2 cellular contexts compared by ENCODE assay signal in genomic region chr19:16873603-16874002, GRCh38.
TF ChIP-seq lines count a peak whose summit lies in the region.

No MANE protein-coding gene starts in this region.

TF ChIP-seq in GM12878, 131 proteins besides CTCF, POLR2A, EP300 and RAD21:
- TF ChIP-seq BMI1 (IDR thresholded peaks at IDR 0.05; ENCODE audit: borderline replicate concordance), result no peak
- TF ChIP-seq HDAC2 (IDR thresholded peaks at IDR 0.05), result no peak
- no peak for TF ChIP-seq SMC3 (IDR thresholded peaks at IDR 0.05; ENCODE audit: borderline replicate concordance, low read length)
- no peak for TF ChIP-seq ZNF384 (IDR thresholded peaks at IDR 0.05; ENCODE audit: borderline replicate concordance, low read depth, low read length)
- no peak for TF ChIP-seq CREM (IDR thresholded peaks at IDR 0.05; ENCODE audit: low read depth)
- TF ChIP-seq, protein P1, sequence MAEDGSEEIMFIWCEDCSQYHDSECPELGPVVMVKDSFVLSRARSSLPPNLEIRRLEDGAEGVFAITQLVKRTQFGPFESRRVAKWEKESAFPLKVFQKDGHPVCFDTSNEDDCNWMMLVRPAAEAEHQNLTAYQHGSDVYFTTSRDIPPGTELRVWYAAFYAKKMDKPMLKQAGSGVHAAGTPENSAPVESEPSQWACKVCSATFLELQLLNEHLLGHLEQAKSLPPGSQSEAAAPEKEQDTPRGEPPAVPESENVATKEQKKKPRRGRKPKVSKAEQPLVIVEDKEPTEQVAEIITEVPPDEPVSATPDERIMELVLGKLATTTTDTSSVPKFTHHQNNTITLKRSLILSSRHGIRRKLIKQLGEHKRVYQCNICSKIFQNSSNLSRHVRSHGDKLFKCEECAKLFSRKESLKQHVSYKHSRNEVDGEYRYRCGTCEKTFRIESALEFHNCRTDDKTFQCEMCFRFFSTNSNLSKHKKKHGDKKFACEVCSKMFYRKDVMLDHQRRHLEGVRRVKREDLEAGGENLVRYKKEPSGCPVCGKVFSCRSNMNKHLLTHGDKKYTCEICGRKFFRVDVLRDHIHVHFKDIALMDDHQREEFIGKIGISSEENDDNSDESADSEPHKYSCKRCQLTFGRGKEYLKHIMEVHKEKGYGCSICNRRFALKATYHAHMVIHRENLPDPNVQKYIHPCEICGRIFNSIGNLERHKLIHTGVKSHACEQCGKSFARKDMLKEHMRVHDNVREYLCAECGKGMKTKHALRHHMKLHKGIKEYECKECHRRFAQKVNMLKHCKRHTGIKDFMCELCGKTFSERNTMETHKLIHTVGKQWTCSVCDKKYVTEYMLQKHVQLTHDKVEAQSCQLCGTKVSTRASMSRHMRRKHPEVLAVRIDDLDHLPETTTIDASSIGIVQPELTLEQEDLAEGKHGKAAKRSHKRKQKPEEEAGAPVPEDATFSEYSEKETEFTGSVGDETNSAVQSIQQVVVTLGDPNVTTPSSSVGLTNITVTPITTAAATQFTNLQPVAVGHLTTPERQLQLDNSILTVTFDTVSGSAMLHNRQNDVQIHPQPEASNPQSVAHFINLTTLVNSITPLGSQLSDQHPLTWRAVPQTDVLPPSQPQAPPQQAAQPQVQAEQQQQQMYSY (CRISPR knock-in tag; IDR thresholded peaks at IDR 0.05), result no peak
- no peak for TF ChIP-seq STAT3 (IDR thresholded peaks at IDR 0.05; ENCODE audit: low read depth, low read length)
- no peak for TF ChIP-seq ZNF207 (IDR thresholded peaks at IDR 0.05; ENCODE audit: borderline replicate concordance)
- TF ChIP-seq USF2 (IDR thresholded peaks at IDR 0.05; ENCODE audit: borderline replicate concordance, low read depth, low read length), result no peak
- TF ChIP-seq, protein P2, sequence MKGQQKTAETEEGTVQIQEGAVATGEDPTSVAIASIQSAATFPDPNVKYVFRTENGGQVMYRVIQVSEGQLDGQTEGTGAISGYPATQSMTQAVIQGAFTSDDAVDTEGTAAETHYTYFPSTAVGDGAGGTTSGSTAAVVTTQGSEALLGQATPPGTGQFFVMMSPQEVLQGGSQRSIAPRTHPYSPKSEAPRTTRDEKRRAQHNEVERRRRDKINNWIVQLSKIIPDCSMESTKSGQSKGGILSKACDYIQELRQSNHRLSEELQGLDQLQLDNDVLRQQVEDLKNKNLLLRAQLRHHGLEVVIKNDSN (IDR thresholded peaks at IDR 0.05; ENCODE audit: borderline replicate concordance, extremely low read length, insufficient read depth, low read depth, low read length), result no peak
- no peak for TF ChIP-seq KLF5 (IDR thresholded peaks at IDR 0.05; ENCODE audit: partially characterized antibody)
- TF ChIP-seq, protein P3, sequence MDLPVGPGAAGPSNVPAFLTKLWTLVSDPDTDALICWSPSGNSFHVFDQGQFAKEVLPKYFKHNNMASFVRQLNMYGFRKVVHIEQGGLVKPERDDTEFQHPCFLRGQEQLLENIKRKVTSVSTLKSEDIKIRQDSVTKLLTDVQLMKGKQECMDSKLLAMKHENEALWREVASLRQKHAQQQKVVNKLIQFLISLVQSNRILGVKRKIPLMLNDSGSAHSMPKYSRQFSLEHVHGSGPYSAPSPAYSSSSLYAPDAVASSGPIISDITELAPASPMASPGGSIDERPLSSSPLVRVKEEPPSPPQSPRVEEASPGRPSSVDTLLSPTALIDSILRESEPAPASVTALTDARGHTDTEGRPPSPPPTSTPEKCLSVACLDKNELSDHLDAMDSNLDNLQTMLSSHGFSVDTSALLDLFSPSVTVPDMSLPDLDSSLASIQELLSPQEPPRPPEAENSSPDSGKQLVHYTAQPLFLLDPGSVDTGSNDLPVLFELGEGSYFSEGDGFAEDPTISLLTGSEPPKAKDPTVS (IDR thresholded peaks at IDR 0.05; ENCODE audit: low read depth, low read length), result no peak
TF ChIP-seq in GM12878: peak in this region for 0.

TF ChIP-seq in HEK293T, 16 proteins besides CTCF, POLR2A, EP300 and RAD21:
- no peak for TF ChIP-seq ARNT (IDR thresholded peaks at IDR 0.05)
- no peak for TF ChIP-seq FOXM1 (IDR thresholded peaks at IDR 0.05; ENCODE audit: borderline replicate concordance)
- no peak for TF ChIP-seq LEF1 (IDR thresholded peaks at IDR 0.05; ENCODE audit: borderline replicate concordance)
- no peak for TF ChIP-seq SP1 (IDR thresholded peaks at IDR 0.05)
- TF ChIP-seq ELF4 (IDR thresholded peaks at IDR 0.05), result no peak
- TF ChIP-seq FOXA1 (IDR thresholded peaks at IDR 0.05), result no peak
- TF ChIP-seq L3MBTL2 (conservative IDR thresholded peaks at IDR 0.05), result no peak
